In the genomic region with DNA sequence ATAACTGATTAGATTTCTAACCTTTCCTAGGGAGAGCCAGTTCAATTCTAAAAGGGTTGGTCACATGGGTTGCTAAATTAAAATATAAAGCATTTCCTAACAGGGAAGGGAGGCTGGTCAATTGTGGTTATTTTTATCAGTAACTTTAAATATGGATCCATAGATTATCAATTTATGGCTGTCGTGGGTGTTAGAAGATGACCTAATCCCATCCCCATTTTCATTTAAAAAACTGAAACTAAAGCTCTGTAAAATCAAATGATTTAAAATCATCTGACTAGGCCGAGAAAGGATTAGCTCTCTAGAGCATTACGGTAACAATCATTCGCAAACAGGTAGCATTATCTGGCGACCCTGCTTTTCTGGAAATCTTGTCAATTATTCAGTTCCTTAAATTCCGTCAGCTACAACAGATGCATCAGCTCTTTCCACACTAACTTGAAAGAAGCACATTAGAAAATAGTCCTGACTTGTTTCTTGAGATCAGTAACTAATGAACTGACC, we compare ENCODE assay signal across 8 cellular contexts. TPM values are rescaled to one million over a fixed set of nuclear protein-coding genes. Genes with fewer than 3 reads are reported as not detected.
A peak's percentile ranks its signal among the peaks of the same experiment; 100 is the strongest.
DNase-seq lines count a peak whose midpoint lies in the region; ATAC-seq and TF ChIP-seq lines count a peak whose summit lies in the region.

No MANE protein-coding gene starts in this region.

- H3K27ac Mint-ChIP-seq in stimulated activated memory B cell treated with anti-CD40 and anti-IgM and Interleukin-4, amounts not matched to agents 10 μg/mL and 1 μg/mL and 100 μg/mL, for 72 hours, result peak overlapping the region; percentile 97

- no peaks in the 10 kb centered on the region for H3K27me3 Mint-ChIP-seq in stimulated activated memory B cell treated with anti-CD40 and anti-IgM and Interleukin-4, amounts not matched to agents 10 μg/mL and 1 μg/mL and 100 μg/mL, for 72 hours

- peaks cover 42% of the 10 kb centered on the region for H3K4me1 Mint-ChIP-seq in stimulated activated memory B cell treated with anti-CD40 and anti-IgM and Interleukin-4, amounts not matched to agents 10 μg/mL and 1 μg/mL and 100 μg/mL, for 72 hours

- peak overlapping the region; percentile 97 for H3K27ac ChIP-seq in VCaP
- H3K27ac ChIP-seq in right cardiac atrium (ENCODE audit: low read length), result peak overlapping the region; percentile 100

- no peaks in the 10 kb centered on the region for H3K9me3 ChIP-seq in right cardiac atrium (ENCODE audit: control insufficient read depth, low read length)

- WGBS in right cardiac atrium, result 6% methylated on average over 6 of the region's 6 CpGs

- H3K27me3 ChIP-seq in right cardiac atrium (ENCODE audit: control insufficient read depth, insufficient read depth), result no peaks in the 10 kb centered on the region

- DNase-seq in NCI-H2171 treated with DMSO at 0.1 percent for 48 hours (lab: John Stamatoyannopoulos, UW) (peak; percentile 56), NCI-H2171 (lab: John Stamatoyannopoulos, UW) (no peak), right cardiac atrium (no peak), GM19238 (ENCODE audit: insufficient read length, low spot score) (no peak), NCI-H524 (lab: John Stamatoyannopoulos, UW) (no peak)

- peaks cover 36% of the 10 kb centered on the region for H3K36me3 Mint-ChIP-seq in stimulated activated memory B cell treated with anti-CD40 and anti-IgM and Interleukin-4, amounts not matched to agents 10 μg/mL and 1 μg/mL and 100 μg/mL, for 72 hours

- intact Hi-C loops in right cardiac atrium (cut with DNase I), result loop anchor here in 2 of 4 donors (5.0 to 10.0 kb wide), 2 partner anchors 47 to 51 kb away; a partner anchor contains a TSS

- peak overlapping the region; percentile 95 for H3K4me3 Mint-ChIP-seq in stimulated activated memory B cell treated with anti-CD40 and anti-IgM and Interleukin-4, amounts not matched to agents 10 μg/mL and 1 μg/mL and 100 μg/mL, for 72 hours

- ATAC-seq in right cardiac atrium (no peak), GM21423 (IDR thresholded peaks at IDR 0.05; ENCODE audit: unreplicated experiment) (no peak)
- no peak for ATAC-seq in stimulated activated memory B cell treated with anti-CD40 and anti-IgM and Interleukin-4, amounts not matched to agents 10 μg/mL and 1 μg/mL and 100 μg/mL, for 72 hours

- H3K4me1 ChIP-seq in right cardiac atrium (ENCODE audit: control insufficient read depth, insufficient read depth, low read length), result peaks cover 3% of the 10 kb centered on the region

- peak overlapping the region; percentile 78 for H3K4me3 ChIP-seq in right cardiac atrium (ENCODE audit: low read length)

- no peak for TF ChIP-seq CTCF in VCaP (conservative IDR thresholded peaks at IDR 0.05)

- H3K9me3 Mint-ChIP-seq in stimulated activated memory B cell treated with anti-CD40 and anti-IgM and Interleukin-4, amounts not matched to agents 10 μg/mL and 1 μg/mL and 100 μg/mL, for 72 hours, result no peaks in the 10 kb centered on the region

RNA-seq across cellular contexts. Expression of a gene that starts 0.9 kb away (rescaled TPM):
- 100 to 1,000 TPM in 1 of 4 donors, 10 to 100 TPM in 3; 66.9 to 110 (median 84.2) TPM for total RNA-seq in right cardiac atrium
- 74.1 TPM for polyA plus RNA-seq in right cardiac atrium

RNA-seq across cellular contexts. Expression of a gene that starts 52.9 kb away (rescaled TPM):
- 10 to 100 TPM; 70.0 to 95.7 (median 77.7) TPM for total RNA-seq in right cardiac atrium
- 55.8 TPM for polyA plus RNA-seq in right cardiac atrium
